Comparison of ENCODE assay signal across 8 cellular contexts in genomic region chr13:102597029-102598015, GRCh38. TPM values are rescaled to one million over a fixed set of nuclear protein-coding genes. Genes with fewer than 3 reads are reported as not detected.
DNase-seq lines count a peak whose midpoint lies in the region; ATAC-seq and TF ChIP-seq lines count a peak whose summit lies in the region.

No MANE protein-coding gene starts in this region.

- peak; percentile 0; the same call in 2 of the 3 replicates for ATAC-seq in DND-41 (ENCODE audit: insufficient read depth, low read depth)
- peak; percentile 14 for ATAC-seq in GM19463 (IDR thresholded peaks at IDR 0.05; ENCODE audit: unreplicated experiment)
- ATAC-seq in HG03520 (IDR thresholded peaks at IDR 0.05; ENCODE audit: unreplicated experiment) = peak; percentile 10
- peak; percentile 12 for ATAC-seq in left lung
- ATAC-seq in stimulated activated naive CD8-positive, alpha-beta T cell treated with anti-CD3 and anti-CD28 coated beads, Interleukin-15, Interleukin-2, amounts not matched to agents 100 U/mL and 50 U/mL, for 24 hours = peak; percentile 2
- no peak for ATAC-seq in sciatic nerve

- H3K4me2 ChIP-seq in DND-41 (ENCODE audit: insufficient read depth, low read length) = peak overlapping the region; percentile 84

- H3K27ac Mint-ChIP-seq in T-helper 1 cell treated with Interleukin-12 subunit alpha and Interleukin-12 subunit beta and Interleukin-4 antibody, amounts not matched to agents 30 μg/mL and 1 μg/mL, for 36 hours = peak overlapping the region; percentile 100
- peak overlapping the region; percentile 92 for H3K27ac Mint-ChIP-seq in chondrocyte (ENCODE audit: unreplicated experiment)

- no peaks in the 10 kb centered on the region for H3K27me3 Mint-ChIP-seq in T-helper 1 cell treated with Interleukin-12 subunit alpha and Interleukin-12 subunit beta and Interleukin-4 antibody, amounts not matched to agents 30 μg/mL and 1 μg/mL, for 36 hours (ENCODE audit: low read depth)
- no peaks in the 10 kb centered on the region for H3K27me3 Mint-ChIP-seq in chondrocyte (ENCODE audit: low read depth)

- no peaks in the 10 kb centered on the region for H3K27me3 ChIP-seq in DND-41 (ENCODE audit: insufficient read depth, low read length, poor library complexity)
- no peaks in the 10 kb centered on the region for H3K27me3 ChIP-seq in left lung

- intact Hi-C loops in left lung (cut with DNase I) (no loop called here), sciatic nerve (cut with DNase I) (loop anchor here (10.0 kb wide), 1 partner anchor 177 kb away; the partner anchor contains the start of gene TEX30)

- no peaks in the 10 kb centered on the region for H3K9me3 Mint-ChIP-seq in T-helper 1 cell treated with Interleukin-12 subunit alpha and Interleukin-12 subunit beta and Interleukin-4 antibody, amounts not matched to agents 30 μg/mL and 1 μg/mL, for 36 hours
- no peaks in the 10 kb centered on the region for H3K9me3 Mint-ChIP-seq in chondrocyte (ENCODE audit: low read depth)

- H3K79me2 ChIP-seq in DND-41 (ENCODE audit: insufficient read depth, low read length) = peaks cover 74% of the 10 kb centered on the region

- peaks cover 54% of the 10 kb centered on the region for H3K4me1 Mint-ChIP-seq in T-helper 1 cell treated with Interleukin-12 subunit alpha and Interleukin-12 subunit beta and Interleukin-4 antibody, amounts not matched to agents 30 μg/mL and 1 μg/mL, for 36 hours (ENCODE audit: low read depth)
- H3K4me1 Mint-ChIP-seq in chondrocyte (ENCODE audit: low read depth) = peaks cover 44% of the 10 kb centered on the region

- DNase-seq in DND-41 = peak; percentile 24
- DNase-seq in chondrocyte (ENCODE audit: low spot score) = no peak
- peak; percentile 50 to 88 for DNase-seq in left lung
- DNase-seq in stimulated activated naive CD8-positive, alpha-beta T cell treated with anti-CD3 and anti-CD28 coated beads, Interleukin-15, Interleukin-2, amounts not matched to agents 100 U/mL and 50 U/mL, for 24 hours = peak; percentile 41
- DNase-seq in sciatic nerve (ENCODE audit: low spot score) = no peak

- peak overlapping the region; percentile 91 for H2AFZ ChIP-seq in DND-41 (ENCODE audit: low read depth, low read length)

- H3K9me3 ChIP-seq in DND-41 (ENCODE audit: insufficient read depth, low read length, severe bottlenecking) (no peaks in the 10 kb centered on the region), left lung (no peaks in the 10 kb centered on the region)

- no peak for TF ChIP-seq CTCF in DND-41 (IDR thresholded peaks at IDR 0.05; ENCODE audit: borderline replicate concordance, extremely low read depth, low read length, poor library complexity, severe bottlenecking)
- TF ChIP-seq CTCF in chondrocyte (IDR thresholded peaks at IDR 0.05) = peak; percentile 2
- no peak for TF ChIP-seq CTCF in left lung (IDR thresholded peaks at IDR 0.05)

- peak overlapping the region; percentile 92 for H3K27ac ChIP-seq in DND-41 (ENCODE audit: low read length)
- peak overlapping the region; percentile 98 to 99 for H3K27ac ChIP-seq in left lung

- peak overlapping the region; percentile 98 for H3K9ac ChIP-seq in DND-41 (ENCODE audit: low read depth, low read length)

- peaks cover 42% of the 10 kb centered on the region for H4K20me1 ChIP-seq in DND-41 (ENCODE audit: insufficient read depth, low read length)

- H3K36me3 ChIP-seq in DND-41 (ENCODE audit: insufficient read depth, low read length) (peaks cover 4% of the 10 kb centered on the region), left lung (no peaks in the 10 kb centered on the region)

- peak overlapping the region; percentile 71 to 78 for H3K4me3 ChIP-seq in DND-41 (ENCODE audit: low read depth in 1 of 2, low read length in 2 of 2)
- H3K4me3 ChIP-seq in left lung = peak overlapping the region; percentile 82 to 90

- H3K4me1 ChIP-seq in DND-41 (ENCODE audit: insufficient read depth, low read length) (peaks cover 59% of the 10 kb centered on the region), left lung (peaks cover 12 to 54% of the 10 kb centered on the region in 2 donors)

- H3K36me3 Mint-ChIP-seq in T-helper 1 cell treated with Interleukin-12 subunit alpha and Interleukin-12 subunit beta and Interleukin-4 antibody, amounts not matched to agents 30 μg/mL and 1 μg/mL, for 36 hours (ENCODE audit: low read depth) = peaks cover 25% of the 10 kb centered on the region
- no peaks in the 10 kb centered on the region for H3K36me3 Mint-ChIP-seq in chondrocyte (ENCODE audit: low read depth)

- H3K4me3 Mint-ChIP-seq in T-helper 1 cell treated with Interleukin-12 subunit alpha and Interleukin-12 subunit beta and Interleukin-4 antibody, amounts not matched to agents 30 μg/mL and 1 μg/mL, for 36 hours = peak overlapping the region; percentile 98
- H3K4me3 Mint-ChIP-seq in chondrocyte (ENCODE audit: unreplicated experiment) = peak overlapping the region; percentile 98

RNA-seq across cellular contexts. Expression of gene TPP2, which starts 0.5 kb away (rescaled TPM):
- total RNA-seq in chondrocyte (27.6 to 36.0 TPM (median 27.8 TPM) in 3 replicates), left lung (10 to 100 TPM; 43.6 to 48.1 TPM), sciatic nerve (44.8 TPM)

Comparison
In these comparisons a context has a peak if more than half of its experiments do, and no peak if none do; other contexts are left out.
1. DNase-seq: peak in DND-41 (single experiment), left lung (2 of 2) and stimulated activated naive CD8-positive, alpha-beta T cell treated with anti-CD3 and anti-CD28 coated beads, Interleukin-15, Interleukin-2, amounts not matched to agents 100 U/mL and 50 U/mL, for 24 hours (single experiment); none in chondrocyte (single experiment) and sciatic nerve (single experiment).